In the genomic region with DNA sequence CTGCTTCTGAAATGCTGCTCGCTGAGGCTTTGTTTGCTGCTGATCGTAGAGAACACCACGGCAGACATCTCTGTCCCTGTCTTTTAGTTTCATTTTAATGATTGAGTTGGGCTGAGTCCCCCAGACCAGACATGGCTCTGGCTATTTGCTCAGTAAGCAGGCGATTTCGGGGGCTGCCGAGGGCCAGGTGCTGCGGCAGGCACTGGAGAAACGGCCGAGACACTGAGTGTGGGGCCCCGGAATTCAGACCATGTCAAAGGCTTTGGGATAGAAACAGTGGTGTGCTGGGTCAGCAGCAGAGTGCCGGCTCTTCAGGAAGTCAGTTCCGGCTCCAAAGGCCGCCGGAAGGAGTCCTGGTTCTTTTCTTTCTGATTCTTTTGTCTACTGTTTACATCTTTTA, we compare ENCODE assay signal across 7 cellular contexts. TPM values are rescaled to one million over a fixed set of nuclear protein-coding genes. Genes with fewer than 3 reads are reported as not detected.
DNase-seq lines count a peak whose midpoint lies in the region; ATAC-seq and TF ChIP-seq lines count a peak whose summit lies in the region.

No MANE protein-coding gene starts in this region.

- H3K4me3 ChIP-seq in GM23338 (no peak overlapping the region), left ventricle myocardium inferior (peak overlapping the region; percentile 62)

- intact Hi-C loops in left ventricle myocardium inferior (cut with micrococcal nuclease) = no loop called here

- H3K4me1 Mint-ChIP-seq in GM23338 = peaks cover 34% of the 10 kb centered on the region
- peaks cover 15% of the 10 kb centered on the region for H3K4me1 Mint-ChIP-seq in WTC11
- H3K4me1 Mint-ChIP-seq in stimulated activated effector memory CD8-positive, alpha-beta T cell treated with anti-CD3 and anti-CD28 coated beads, Interleukin-12 subunit alpha, Interleukin-12 subunit beta, amount 100 ng/mL, for 72 hours = peaks cover 30% of the 10 kb centered on the region

- H3K4me3 Mint-ChIP-seq in GM23338 (peak overlapping the region; percentile 46), WTC11 (no peak overlapping the region)
- H3K4me3 Mint-ChIP-seq in stimulated activated effector memory CD8-positive, alpha-beta T cell treated with anti-CD3 and anti-CD28 coated beads, Interleukin-12 subunit alpha, Interleukin-12 subunit beta, amount 100 ng/mL, for 72 hours = peak overlapping the region; percentile 75

- peak; percentile 46 for DNase-seq in GM23338 (ENCODE audit: low spot score)
- DNase-seq in WTC11 (ENCODE audit: low spot score) = no peak
- no peak for DNase-seq in left ventricle myocardium inferior
- DNase-seq in stimulated activated effector memory CD8-positive, alpha-beta T cell treated with anti-CD3 and anti-CD28 coated beads, Interleukin-12 subunit alpha, Interleukin-12 subunit beta, amount 100 ng/mL, for 72 hours (ENCODE audit: low spot score in 2 of 2) = peak in 1 of 2 donors; percentile 60
- DNase-seq in GM10266 (ENCODE audit: extremely low spot score) = no peak
- DNase-seq in NCI-H345 treated with DMSO at 0.1 percent for 48 hours (lab: John Stamatoyannopoulos, UW; ENCODE audit: unreplicated experiment) = no peak
- DNase-seq in AG08395 (ENCODE audit: low spot score) = no peak

- ATAC-seq in GM23338 (peak; percentile 53), WTC11 (peak; percentile 22; the same call in 1 of the 2 replicates)
- no peak for ATAC-seq in stimulated activated effector memory CD8-positive, alpha-beta T cell treated with anti-CD3 and anti-CD28 coated beads, Interleukin-12 subunit alpha, Interleukin-12 subunit beta, amount 100 ng/mL, for 72 hours

- no peaks in the 10 kb centered on the region for H3K9me2 ChIP-seq in GM23338 (ENCODE audit: insufficient read depth)

- CTCF ChIA-PET in WTC11 (lab: Charles Lee) = interaction anchor here (1.5 kb wide), 1 partner anchor 23 kb away, joined by 5 read pairs; no protein-coding TSS in a partner anchor

- peak overlapping the region; percentile 46 for H3K27ac ChIP-seq in GM23338 (ENCODE audit: low read depth)
- peak overlapping the region; percentile 74 for H3K27ac ChIP-seq in left ventricle myocardium inferior (replicated peaks)

- H3K27me3 Mint-ChIP-seq in GM23338 (ENCODE audit: insufficient read depth, low read depth, poor library complexity) (peaks cover 16% of the 10 kb centered on the region), WTC11 (ENCODE audit: low read depth) (peaks cover 12% of the 10 kb centered on the region)

- H3K79me2 ChIP-seq in GM23338 (replicated peaks; ENCODE audit: insufficient read depth) = no peaks in the 10 kb centered on the region

- H3K4me1 ChIP-seq in GM23338 (ENCODE audit: insufficient read depth) = peaks cover 12% of the 10 kb centered on the region
- H3K4me1 ChIP-seq in left ventricle myocardium inferior = peaks cover 28% of the 10 kb centered on the region

- POLR2A ChIA-PET in WTC11 (lab: Charles Lee) = no interaction called here

- H3K27me3 ChIP-seq in GM23338 (ENCODE audit: insufficient read depth) (no peaks in the 10 kb centered on the region), left ventricle myocardium inferior (ENCODE audit: low read depth) (no peaks in the 10 kb centered on the region)

- no peak overlapping the region for H3K4me2 ChIP-seq in GM23338

- H2AFZ ChIP-seq in GM23338 = peak overlapping the region; percentile 30; the same call in 1 of the 2 replicates

- H4K20me1 ChIP-seq in GM23338 (replicated peaks; ENCODE audit: insufficient read depth) = no peaks in the 10 kb centered on the region

- H3K36me3 Mint-ChIP-seq in GM23338 (ENCODE audit: low read depth) (no peaks in the 10 kb centered on the region), WTC11 (no peaks in the 10 kb centered on the region)
- peaks cover 14% of the 10 kb centered on the region for H3K36me3 Mint-ChIP-seq in stimulated activated effector memory CD8-positive, alpha-beta T cell treated with anti-CD3 and anti-CD28 coated beads, Interleukin-12 subunit alpha, Interleukin-12 subunit beta, amount 100 ng/mL, for 72 hours

- H3K36me3 ChIP-seq in GM23338 (ENCODE audit: insufficient read depth) (no peaks in the 10 kb centered on the region), left ventricle myocardium inferior (peaks cover under 1% of the 10 kb centered on the region)

- H3K9me3 ChIP-seq in left ventricle myocardium inferior (replicated peaks) = no peaks in the 10 kb centered on the region

- TF ChIP-seq CTCF in GM23338 (conservative IDR thresholded peaks at IDR 0.05; ENCODE audit: low read depth in 2 of 2) = no peak
- TF ChIP-seq CTCF in WTC11 (IDR thresholded peaks at IDR 0.05) = no peak
- no peak for TF ChIP-seq CTCF in left ventricle myocardium inferior (IDR thresholded peaks at IDR 0.05; ENCODE audit: borderline replicate concordance)
- no peak for TF ChIP-seq CTCF in GM10266 (IDR thresholded peaks at IDR 0.05; ENCODE audit: control insufficient read depth, insufficient read depth, low read depth, missing control alignments)

- H3K27ac Mint-ChIP-seq in GM23338 (peak overlapping the region; percentile 81), WTC11 (peak overlapping the region; percentile 70)
- peak overlapping the region; percentile 86 for H3K27ac Mint-ChIP-seq in stimulated activated effector memory CD8-positive, alpha-beta T cell treated with anti-CD3 and anti-CD28 coated beads, Interleukin-12 subunit alpha, Interleukin-12 subunit beta, amount 100 ng/mL, for 72 hours

- H3K9me3 Mint-ChIP-seq in GM23338 = no peaks in the 10 kb centered on the region
- H3K9me3 Mint-ChIP-seq in WTC11 = no peaks in the 10 kb centered on the region
- H3K9me3 Mint-ChIP-seq in stimulated activated effector memory CD8-positive, alpha-beta T cell treated with anti-CD3 and anti-CD28 coated beads, Interleukin-12 subunit alpha, Interleukin-12 subunit beta, amount 100 ng/mL, for 72 hours = no peaks in the 10 kb centered on the region

- 0 out of 2 replicates have a peak, but pooled peaks cover 7% of the 10 kb centered on the region for H3F3A ChIP-seq in GM23338 (replicated peaks; ENCODE audit: low read depth)

TF ChIP-seq in GM23338, 12 proteins besides CTCF, POLR2A, EP300 and RAD21:
- TF ChIP-seq NANOG (IDR thresholded peaks at IDR 0.05; ENCODE audit: borderline replicate concordance) = no peak
- TF ChIP-seq CREB1 (CRISPR knock-in tag; IDR thresholded peaks at IDR 0.05; ENCODE audit: low read depth) = no peak
- no peak for TF ChIP-seq EZH2phosphoT487 (IDR thresholded peaks at IDR 0.05; ENCODE audit: unreplicated experiment)
- TF ChIP-seq POLR2AphosphoS5 (IDR thresholded peaks at IDR 0.05; ENCODE audit: low read depth) = no peak

TF ChIP-seq in WTC11, 78 proteins besides CTCF, POLR2A, EP300 and RAD21 (continues in another document):
- TF ChIP-seq ZNF423 (CRISPR knock-in tag; IDR thresholded peaks at IDR 0.05) = no peak
- TF ChIP-seq, protein P1, sequence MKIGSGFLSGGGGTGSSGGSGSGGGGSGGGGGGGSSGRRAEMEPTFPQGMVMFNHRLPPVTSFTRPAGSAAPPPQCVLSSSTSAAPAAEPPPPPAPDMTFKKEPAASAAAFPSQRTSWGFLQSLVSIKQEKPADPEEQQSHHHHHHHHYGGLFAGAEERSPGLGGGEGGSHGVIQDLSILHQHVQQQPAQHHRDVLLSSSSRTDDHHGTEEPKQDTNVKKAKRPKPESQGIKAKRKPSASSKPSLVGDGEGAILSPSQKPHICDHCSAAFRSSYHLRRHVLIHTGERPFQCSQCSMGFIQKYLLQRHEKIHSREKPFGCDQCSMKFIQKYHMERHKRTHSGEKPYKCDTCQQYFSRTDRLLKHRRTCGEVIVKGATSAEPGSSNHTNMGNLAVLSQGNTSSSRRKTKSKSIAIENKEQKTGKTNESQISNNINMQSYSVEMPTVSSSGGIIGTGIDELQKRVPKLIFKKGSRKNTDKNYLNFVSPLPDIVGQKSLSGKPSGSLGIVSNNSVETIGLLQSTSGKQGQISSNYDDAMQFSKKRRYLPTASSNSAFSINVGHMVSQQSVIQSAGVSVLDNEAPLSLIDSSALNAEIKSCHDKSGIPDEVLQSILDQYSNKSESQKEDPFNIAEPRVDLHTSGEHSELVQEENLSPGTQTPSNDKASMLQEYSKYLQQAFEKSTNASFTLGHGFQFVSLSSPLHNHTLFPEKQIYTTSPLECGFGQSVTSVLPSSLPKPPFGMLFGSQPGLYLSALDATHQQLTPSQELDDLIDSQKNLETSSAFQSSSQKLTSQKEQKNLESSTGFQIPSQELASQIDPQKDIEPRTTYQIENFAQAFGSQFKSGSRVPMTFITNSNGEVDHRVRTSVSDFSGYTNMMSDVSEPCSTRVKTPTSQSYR (CRISPR knock-in tag; IDR thresholded peaks at IDR 0.05) = no peak
- TF ChIP-seq ETV6 (CRISPR knock-in tag; IDR thresholded peaks at IDR 0.05) = no peak

RNA-seq across cellular contexts. Expression of a gene that starts 5.0 kb away (rescaled TPM):
- total RNA-seq in GM23338 (2014; rRNA removed; shearing (Covaris generic)) = 3.1 and 3.5 TPM in 2 replicates
- polyA plus RNA-seq in GM23338 (2016; fragmentation: Nextera tagmentation; extraction: Ambion mirVana) = 2.2 and 2.9 TPM in 2 replicates
- total RNA-seq in WTC11 (2021) (4.0 to 4.6 TPM (median 4.4 TPM) in 3 replicates), left ventricle myocardium inferior (3.8 TPM)

RNA-seq across cellular contexts. Expression of a gene that starts 29.3 kb away (rescaled TPM):
- total RNA-seq in GM23338 (2014; rRNA removed; shearing (Covaris generic)) = 8.0 and 10.2 TPM in 2 replicates
- polyA plus RNA-seq in GM23338 (2016; fragmentation: Nextera tagmentation; extraction: Ambion mirVana) = 20.5 and 24.1 TPM in 2 replicates
- total RNA-seq in WTC11 (2021) (20.7 to 23.2 TPM (median 22.2 TPM) in 3 replicates), left ventricle myocardium inferior (4.4 TPM)

RNA-seq across cellular contexts. Expression of a gene that starts 60.0 kb away (rescaled TPM):
- 8.6 and 12.8 TPM in 2 replicates for total RNA-seq in GM23338 (2014; rRNA removed; shearing (Covaris generic))
- polyA plus RNA-seq in GM23338 (2016; fragmentation: Nextera tagmentation; extraction: Ambion mirVana) = 2.2 and 2.3 TPM in 2 replicates
- total RNA-seq in WTC11 (2021) = 12.2 to 14.1 TPM (median 13.6 TPM) in 3 replicates
- total RNA-seq in left ventricle myocardium inferior = 17.2 TPM
